ENCODE assay signal across 1 cellular context in genomic region chr2:68156419-68156818, GRCh38.
TF ChIP-seq lines count a peak whose summit lies in the region.

No MANE protein-coding gene starts in this region.

TF ChIP-seq in K562, 482 proteins besides CTCF, POLR2A, EP300 and RAD21 (continued from another document and continues in another):
- TF ChIP-seq MBD1 (CRISPR knock-in tag; IDR thresholded peaks at IDR 0.05) (no peak), HES1 (IDR thresholded peaks at IDR 0.05; ENCODE audit: low read depth) (no peak), TSC22D4 (tag; IDR thresholded peaks at IDR 0.05) (no peak), VEZF1 (CRISPR knock-in tag; IDR thresholded peaks at IDR 0.05) (no peak), BRD9 (IDR thresholded peaks at IDR 0.05; ENCODE audit: low read depth, partially characterized antibody) (no peak), TRIM24 (IDR thresholded peaks at IDR 0.05) (no peak), ZNF133 (CRISPR knock-in tag; IDR thresholded peaks at IDR 0.05) (no peak), ZSCAN32 (CRISPR knock-in tag; IDR thresholded peaks at IDR 0.05) (no peak), COPS2 (conservative IDR thresholded peaks at IDR 0.05) (no peak), FOXP4 (CRISPR knock-in tag; IDR thresholded peaks at IDR 0.05; ENCODE audit: borderline replicate concordance) (no peak), LCOR (CRISPR knock-in tag; IDR thresholded peaks at IDR 0.05) (no peak), RNF2 (IDR thresholded peaks at IDR 0.05) (no peak), KLF6 (CRISPR knock-in tag; IDR thresholded peaks at IDR 0.05; ENCODE audit: borderline replicate concordance) (no peak), JUNB (CRISPR knock-in tag; conservative IDR thresholded peaks at IDR 0.05) (no peak), NFXL1 (CRISPR knock-in tag; IDR thresholded peaks at IDR 0.05) (no peak), TAL1 (IDR thresholded peaks at IDR 0.05) (peak; percentile 34; the same call in 1 of the 2 replicates), XRCC5 (IDR thresholded peaks at IDR 0.05; ENCODE audit: low read depth, low read length) (no peak), RB1 (IDR thresholded peaks at IDR 0.05; ENCODE audit: low read depth) (no peak), ARID1B (IDR thresholded peaks at IDR 0.05) (peak; percentile 27; the same call in 1 of the 2 replicates), CUX1 (CRISPR knock-in tag; IDR thresholded peaks at IDR 0.05) (no peak), SIRT6 (IDR thresholded peaks at IDR 0.05; ENCODE audit: low read depth, low read length) (no peak), MCM3 (IDR thresholded peaks at IDR 0.05) (no peak), RBM22 (IDR thresholded peaks at IDR 0.05; ENCODE audit: low read depth, low read length, poor library complexity, severe bottlenecking) (no peak), ATF2 (CRISPR knock-in tag; IDR thresholded peaks at IDR 0.05) (no peak), NFYB (IDR thresholded peaks at IDR 0.05; ENCODE audit: extremely low read depth, insufficient read length) (no peak), ZBTB5 (IDR thresholded peaks at IDR 0.05) (no peak), CBFA2T2 (conservative IDR thresholded peaks at IDR 0.05) (no peak), MAFK (IDR thresholded peaks at IDR 0.05; ENCODE audit: low read length) (no peak), STAT5A (IDR thresholded peaks at IDR 0.05; ENCODE audit: borderline replicate concordance, low read length) (peak; percentile 65; the same call in 1 of the 2 replicates), TEAD4 (IDR thresholded peaks at IDR 0.05; ENCODE audit: low read length) (peak; percentile 42; the same call in 1 of the 2 replicates), TEAD4 (CRISPR knock-in tag; IDR thresholded peaks at IDR 0.05; ENCODE audit: borderline replicate concordance) (no peak), CGGBP1 (CRISPR knock-in tag; IDR thresholded peaks at IDR 0.05) (no peak), RCOR1 (IDR thresholded peaks at IDR 0.05; ENCODE audit: borderline replicate concordance in 1 of 2, low read depth in 2 of 2, low read length in 2 of 2) (0 out of 4 replicates have a peak, but pooled peaks of 1 of the 2 experiments have one; percentile 8), TCF7L2 (IDR thresholded peaks at IDR 0.05; ENCODE audit: low read depth, low read length) (no peak), MEIS2 (IDR thresholded peaks at IDR 0.05; ENCODE audit: partially characterized antibody) (peak; percentile 60), ZNF398 (CRISPR knock-in tag; IDR thresholded peaks at IDR 0.05) (no peak), MXI1 (IDR thresholded peaks at IDR 0.05; ENCODE audit: low read depth, low read length) (no peak), CREM (IDR thresholded peaks at IDR 0.05; ENCODE audit: low read depth) (no peak), CBFA2T3 (IDR thresholded peaks at IDR 0.05) (peak; percentile 37; the same call in 1 of the 2 replicates), HDAC3 (IDR thresholded peaks at IDR 0.05; ENCODE audit: borderline replicate concordance, partially characterized antibody) (no peak), TFAP4 (CRISPR knock-in tag; IDR thresholded peaks at IDR 0.05; ENCODE audit: borderline replicate concordance) (no peak), SMAD3 (CRISPR knock-in tag; conservative IDR thresholded peaks at IDR 0.05) (no peak), HDAC8 (tag; IDR thresholded peaks at IDR 0.05) (no peak), SUPT5H (IDR thresholded peaks at IDR 0.05) (no peak), KDM4B (IDR thresholded peaks at IDR 0.05; ENCODE audit: borderline replicate concordance in 2 of 2, low read depth in 1 of 2) (no peak), NFE2L1 (tag; IDR thresholded peaks at IDR 0.05; ENCODE audit: borderline replicate concordance, low read depth) (no peak), TOE1 (IDR thresholded peaks at IDR 0.05; ENCODE audit: borderline replicate concordance) (no peak), TOE1 (CRISPR knock-in tag; IDR thresholded peaks at IDR 0.05; ENCODE audit: borderline replicate concordance, low read depth) (no peak), PTTG1 (tag; IDR thresholded peaks at IDR 0.05; ENCODE audit: low read depth) (no peak), HDAC1 (IDR thresholded peaks at IDR 0.05) (peak in 1 of 2 experiments; percentile 56; a peak in 1 of 4 replicates), ZNF668 (CRISPR knock-in tag; IDR thresholded peaks at IDR 0.05) (no peak), ZNF165 (CRISPR knock-in tag; IDR thresholded peaks at IDR 0.05; ENCODE audit: borderline replicate concordance) (no peak), TCFL5 (CRISPR knock-in tag; conservative IDR thresholded peaks at IDR 0.05) (no peak), HDAC2 (IDR thresholded peaks at IDR 0.05) (peak; percentile 79; the same call in 1 of the 2 replicates), NBN (IDR thresholded peaks at IDR 0.05; ENCODE audit: low read depth) (no peak), ARNT (IDR thresholded peaks at IDR 0.05) (no peak), ATF1 (CRISPR knock-in tag; IDR thresholded peaks at IDR 0.05) (no peak), ATF1 (tag; IDR thresholded peaks at IDR 0.05) (no peak)
